In genomic region chr7:50220280-50220679, GRCh38 we compare ENCODE assay signal across 1 cellular context.
TF ChIP-seq lines count a peak whose summit lies in the region.

No MANE protein-coding gene starts in this region.

TF ChIP-seq in HepG2, 621 proteins besides CTCF, POLR2A, EP300 and RAD21 (continued from another document):
- TF ChIP-seq ZNF563 (CRISPR knock-in tag; IDR thresholded peaks at IDR 0.05) = no peak
- no peak for TF ChIP-seq TP53 (CRISPR knock-in tag; conservative IDR thresholded peaks at IDR 0.05)
TF ChIP-seq in HepG2: peak in this region for 0.
